ENCODE assay signal across 8 cellular contexts in the genomic region with DNA sequence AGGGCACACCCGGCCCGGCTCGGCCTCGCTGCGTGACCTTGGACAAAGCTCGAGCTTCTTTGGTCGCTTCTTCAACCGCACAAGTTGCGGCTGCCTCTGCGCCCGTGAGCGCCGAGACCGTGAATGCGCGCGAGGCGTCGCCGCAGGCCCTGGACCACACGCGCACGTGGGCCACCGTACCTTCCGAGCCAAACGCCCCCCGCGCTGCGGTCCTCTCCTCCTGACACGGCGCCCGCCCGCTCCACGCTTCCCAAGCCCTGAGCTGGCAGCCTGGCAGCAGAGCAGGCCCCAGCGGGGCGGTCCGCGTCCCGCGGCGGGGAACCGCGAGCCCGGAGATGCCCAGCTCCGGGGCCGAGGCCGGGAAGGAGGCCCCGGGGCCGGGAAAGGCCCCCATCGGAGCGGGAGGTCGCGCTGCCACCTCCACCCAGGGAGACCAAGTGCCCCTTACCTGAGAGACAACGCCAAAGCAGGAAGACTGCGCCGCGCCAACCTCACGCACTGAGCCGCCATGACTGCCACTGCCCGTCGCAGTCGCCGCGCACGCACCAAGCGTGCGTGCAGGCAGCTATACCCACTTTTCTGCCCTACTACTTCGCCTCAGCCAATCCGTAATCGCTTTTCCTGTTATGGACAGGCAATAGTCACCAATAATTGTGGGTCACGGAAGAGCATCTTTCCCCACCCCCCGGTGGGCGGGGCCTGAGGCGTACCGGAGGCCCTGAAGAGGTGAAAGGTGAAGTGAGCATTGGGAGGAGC. TPM values are rescaled to one million over a fixed set of nuclear protein-coding genes. Genes with fewer than 3 reads are reported as not detected.
DNase-seq lines count a peak whose midpoint lies in the region; FAIRE-seq and TF ChIP-seq lines count a peak whose summit lies in the region.

A gene (minus strand): TSS at position 542 of the 756 bp plus-strand sequence. CDS start 32 bp downstream, at position 510.

- H3K27me3 ChIP-seq in neural cell (ENCODE audit: insufficient read depth, low read depth, low read length) = no peaks in the 10 kb centered on the region

- POLR2A ChIA-PET in RWPE1 (lab: Yijun Ruan, JAX; ENCODE audit: low non-redundant PET) = interaction anchor here (0.5 to 1.1 kb wide), 4 partner anchors 26 to 390 kb away, joined by 3 read pairs; no protein-coding TSS in a partner anchor

- no peaks in the 10 kb centered on the region for H4K20me1 ChIP-seq in neural cell (ENCODE audit: insufficient read depth)

- H3K9me3 ChIP-seq in neural cell (ENCODE audit: low read length) = no peaks in the 10 kb centered on the region

- TF ChIP-seq POLR2A in H54 (IDR thresholded peaks at IDR 0.05; ENCODE audit: low read depth, low read length) = peak; percentile 100

- H3K9me2 ChIP-seq in neural cell (ENCODE audit: insufficient read depth, low read length) = no peaks in the 10 kb centered on the region

- peaks cover 12% of the 10 kb centered on the region for H3K79me2 ChIP-seq in neural cell (replicated peaks; ENCODE audit: insufficient read depth, low read length)

- peaks cover 6% of the 10 kb centered on the region for H3K36me3 ChIP-seq in neural cell (ENCODE audit: insufficient read depth, low read length)

- FAIRE-seq in G401.6 (lab: Jason Lieb, UNC) (peak; percentile 97), H54 (lab: Jason Lieb, UNC) (no peak)

- H3K4me2 ChIP-seq in neural cell (ENCODE audit: low read length) = peak within 1 kb of the TSS; percentile 80

- CTCF ChIA-PET in RWPE1 (lab: Yijun Ruan, JAX) = interaction anchor here (0.6 to 1.0 kb wide), 2 partner anchors 94 to 160 kb away, joined by 3 read pairs; no protein-coding TSS in a partner anchor

- TF ChIP-seq EP300 in neural cell (conservative IDR thresholded peaks at IDR 0.05; ENCODE audit: poor library complexity, severe bottlenecking) = peak; percentile 42

- no peaks in the 10 kb centered on the region for H3F3A ChIP-seq in neural cell (ENCODE audit: insufficient read depth, low read length, poor library complexity, severe bottlenecking)

- H3K27ac ChIP-seq in RWPE1 = peak within 1 kb of the TSS; percentile 79
- peak within 1 kb of the TSS; percentile 72 for H3K27ac ChIP-seq in neural cell (ENCODE audit: low read length)

- peak; percentile 33; the same call in 1 of the 2 replicates for TF ChIP-seq CTCF in RWPE1 (conservative IDR thresholded peaks at IDR 0.05; ENCODE audit: low read depth)
- no peak for TF ChIP-seq CTCF in foreskin fibroblast (IDR thresholded peaks at IDR 0.05; ENCODE audit: low read depth, low read length)
- TF ChIP-seq CTCF in neural cell (IDR thresholded peaks at IDR 0.05; ENCODE audit: poor library complexity, severe bottlenecking) = no peak
- no peak for TF ChIP-seq CTCF in subcutaneous adipose tissue (IDR thresholded peaks at IDR 0.05; ENCODE audit: low read depth)

- peak; percentile 81 for DNase-seq in H54 (ENCODE audit: insufficient read length, low spot score)
- peak; percentile 99 for DNase-seq in LoVo (ENCODE audit: low spot score)
- peak; percentile 95 for DNase-seq in RWPE1 (ENCODE audit: low spot score)
- peak in 3 of 4 experiments; percentile 20 to 100 (median 99) for DNase-seq in activated naive CD4-positive, alpha-beta T cell (lab: John Stamatoyannopoulos, UW)
- DNase-seq in foreskin fibroblast = peak; percentile 99 to 100

- H3K9ac ChIP-seq in neural cell (ENCODE audit: low read length) = peak within 1 kb of the TSS; percentile 75

- TF ChIP-seq RAD21 in neural cell (conservative IDR thresholded peaks at IDR 0.05) = peak; percentile 30

- H2AFZ ChIP-seq in neural cell (ENCODE audit: low read depth, low read length) = peak within 1 kb of the TSS; percentile 40

- H3K4me3 ChIP-seq in foreskin fibroblast (ENCODE audit: low read depth in 1 of 2, low read length in 2 of 2) (peak within 1 kb of the TSS; percentile 85 to 86), neural cell (ENCODE audit: low read length) (peak within 1 kb of the TSS; percentile 98)

TF ChIP-seq in neural cell, 6 proteins besides CTCF, POLR2A, EP300 and RAD21:
- TF ChIP-seq SMC3 (conservative IDR thresholded peaks at IDR 0.05; ENCODE audit: poor library complexity) (peak; percentile 50), TAF1 (IDR thresholded peaks at IDR 0.05; ENCODE audit: low read depth) (no peak), POLR2AphosphoS5 (IDR thresholded peaks at IDR 0.05) (peak; percentile 85), EZH2 (IDR thresholded peaks at IDR 0.05; ENCODE audit: borderline replicate concordance, insufficient read depth, low read length, poor library complexity, severe bottlenecking) (no peak), MXI1 (conservative IDR thresholded peaks at IDR 0.05; ENCODE audit: poor library complexity, severe bottlenecking) (peak; percentile 96)
- TF ChIP-seq, protein P1, sequence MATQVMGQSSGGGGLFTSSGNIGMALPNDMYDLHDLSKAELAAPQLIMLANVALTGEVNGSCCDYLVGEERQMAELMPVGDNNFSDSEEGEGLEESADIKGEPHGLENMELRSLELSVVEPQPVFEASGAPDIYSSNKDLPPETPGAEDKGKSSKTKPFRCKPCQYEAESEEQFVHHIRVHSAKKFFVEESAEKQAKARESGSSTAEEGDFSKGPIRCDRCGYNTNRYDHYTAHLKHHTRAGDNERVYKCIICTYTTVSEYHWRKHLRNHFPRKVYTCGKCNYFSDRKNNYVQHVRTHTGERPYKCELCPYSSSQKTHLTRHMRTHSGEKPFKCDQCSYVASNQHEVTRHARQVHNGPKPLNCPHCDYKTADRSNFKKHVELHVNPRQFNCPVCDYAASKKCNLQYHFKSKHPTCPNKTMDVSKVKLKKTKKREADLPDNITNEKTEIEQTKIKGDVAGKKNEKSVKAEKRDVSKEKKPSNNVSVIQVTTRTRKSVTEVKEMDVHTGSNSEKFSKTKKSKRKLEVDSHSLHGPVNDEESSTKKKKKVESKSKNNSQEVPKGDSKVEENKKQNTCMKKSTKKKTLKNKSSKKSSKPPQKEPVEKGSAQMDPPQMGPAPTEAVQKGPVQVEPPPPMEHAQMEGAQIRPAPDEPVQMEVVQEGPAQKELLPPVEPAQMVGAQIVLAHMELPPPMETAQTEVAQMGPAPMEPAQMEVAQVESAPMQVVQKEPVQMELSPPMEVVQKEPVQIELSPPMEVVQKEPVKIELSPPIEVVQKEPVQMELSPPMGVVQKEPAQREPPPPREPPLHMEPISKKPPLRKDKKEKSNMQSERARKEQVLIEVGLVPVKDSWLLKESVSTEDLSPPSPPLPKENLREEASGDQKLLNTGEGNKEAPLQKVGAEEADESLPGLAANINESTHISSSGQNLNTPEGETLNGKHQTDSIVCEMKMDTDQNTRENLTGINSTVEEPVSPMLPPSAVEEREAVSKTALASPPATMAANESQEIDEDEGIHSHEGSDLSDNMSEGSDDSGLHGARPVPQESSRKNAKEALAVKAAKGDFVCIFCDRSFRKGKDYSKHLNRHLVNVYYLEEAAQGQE (IDR thresholded peaks at IDR 0.05; ENCODE audit: borderline replicate concordance) = peak; percentile 15

RNA-seq across cellular contexts. Expression of the gene that starts here (rescaled TPM):
- polyA plus RNA-seq in neural cell = 24.9 and 28.5 TPM in 2 replicates
- 15.6 and 20.0 TPM in 2 replicates for polyA minus RNA-seq in neural cell
- 10 to 100 TPM; 15.0 to 21.4 (median 19.5) TPM for total RNA-seq in subcutaneous adipose tissue

Comparison
In these comparisons a context has a peak if more than half of its experiments do, and no peak if none do; other contexts are left out.
1. Peak in every context shown above with its lines: DNase-seq, H3K4me3 ChIP-seq and H3K27ac ChIP-seq.